18 cellular contexts compared by ENCODE assay signal in genomic region chr13:44088409-44088808, GRCh38.
"Had no signal": no experiment of that assay in that cellular context is flagged by ENCODE, and none has a peak within 500 bp of the region (broad histone marks: within the 10 kb centered on the region; RNA-seq: fewer than 3 reads in every experiment).

No MANE protein-coding gene starts in this region.

- H3K9me3 ChIP-seq: colonic mucosa, esophagus muscularis mucosa, prostate gland, thyroid gland had no signal

- H3K4me3 Mint-ChIP-seq: WTC11 had no signal

- H3K27me3 ChIP-seq: colonic mucosa, esophagus muscularis mucosa, thyroid gland had no signal

- H3K27ac ChIP-seq: colonic mucosa, esophagus muscularis mucosa, prostate gland, thyroid gland had no signal

- H3K4me1 Mint-ChIP-seq: WTC11 had no signal

- H3K36me3 Mint-ChIP-seq: activated naive CD8-positive, alpha-beta T cell treated with anti-CD3 and anti-CD28 coated beads, Interleukin-2, amount 10 ng/mL, durations not matched to agents 7 days and 5 days had no signal

- ATAC-seq: left cardiac atrium, SK-N-SH treated with all-trans-retinoic acid at 6 μM for 48 hours, WTC11 had no signal

- H3K27ac Mint-ChIP-seq: activated naive CD8-positive, alpha-beta T cell treated with anti-CD3 and anti-CD28 coated beads, Interleukin-2, amount 10 ng/mL, durations not matched to agents 7 days and 5 days; WTC11 had no signal

- DNase-seq: activated CD4-positive, alpha-beta T cell treated with anti-CD3 and anti-CD28 coated beads for 4 hours; activated CD4-positive, alpha-beta T cell treated with anti-CD3 and anti-CD28 coated beads, Interleukin-2, amount 50 U/mL, for 48 hours; activated gamma-delta T cell treated with Interleukin-2 at 50 U/mL for 16 hours; activated naive CD8-positive, alpha-beta T cell treated with anti-CD3 and anti-CD28 coated beads, Interleukin-2, amount 10 ng/mL, durations not matched to agents 7 days and 5 days; activated T-cell treated with anti-CD3 and anti-CD28 coated beads for 4 hours; amygdala; colonic mucosa; hypothalamus; left cardiac atrium; mesenchymal stem cell; stimulated activated CD4-positive, alpha-beta T cell treated with anti-CD3 and anti-CD28 coated beads, Interleukin-4, amount 100 ng/mL, for 1 hour; stimulated activated naive CD4-positive, alpha-beta T cell treated with Interleukin-2 at 50 U/mL for 16 hours; substantia nigra; thyroid gland had no signal

- H3K4me3 ChIP-seq: colonic mucosa, esophagus muscularis mucosa, prostate gland, thyroid gland had no signal

- H3K4me1 ChIP-seq: colonic mucosa, prostate gland, thyroid gland had no signal

- H3K36me3 ChIP-seq: colonic mucosa, esophagus muscularis mucosa, prostate gland, thyroid gland had no signal
